Comparison of ENCODE assay signal across 12 cellular contexts in the genomic region with DNA sequence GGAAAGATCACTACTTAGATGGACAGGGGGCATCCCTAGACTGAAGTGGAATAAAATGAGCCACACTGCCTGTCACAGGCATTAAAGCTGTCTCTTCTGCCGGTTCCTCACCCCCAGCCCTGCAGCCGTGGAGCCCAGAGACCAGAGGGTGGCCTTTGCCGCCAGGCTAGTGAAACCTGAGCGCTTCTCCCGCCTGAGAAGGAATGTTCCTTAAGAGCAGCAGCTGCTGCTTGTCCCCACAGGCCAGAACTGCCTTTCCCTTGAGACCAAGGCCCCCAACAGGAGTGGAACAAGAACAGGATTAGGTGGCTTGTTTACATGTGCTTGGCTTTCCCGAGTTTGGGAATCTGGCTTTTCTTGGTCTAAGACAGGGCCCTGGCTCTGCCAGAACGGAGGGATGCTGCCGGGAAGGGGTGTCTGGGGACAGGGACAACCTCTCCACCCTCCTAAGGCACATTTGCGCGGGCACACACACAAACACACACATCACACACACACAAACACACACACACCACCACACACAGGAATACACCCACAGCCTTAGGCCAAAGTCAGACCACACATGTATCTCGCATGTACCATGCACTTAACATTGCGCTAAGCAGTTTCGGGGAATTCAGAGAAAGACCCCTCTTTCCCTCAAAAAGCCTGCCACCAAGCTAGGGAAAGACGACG.
A peak's percentile ranks its signal among the peaks of the same experiment; 100 is the strongest.
DNase-seq lines count a peak whose midpoint lies in the region; FAIRE-seq and TF ChIP-seq lines count a peak whose summit lies in the region.
"Had no signal": no experiment of that assay in that cellular context is flagged by ENCODE, and none has a peak within 500 bp of the region (broad histone marks: within the 10 kb centered on the region; RNA-seq: fewer than 3 reads in every experiment).

No MANE protein-coding gene starts in this region.

- H3K27me3 ChIP-seq in MM.1S (replicated peaks; ENCODE audit: insufficient read depth, low read length), result peaks cover 34% of the 10 kb centered on the region
- H3K27me3 ChIP-seq in ectodermal cell (ENCODE audit: control insufficient read depth, insufficient read depth, low read length, poor library complexity, severe bottlenecking), result no peaks in the 10 kb centered on the region
- H3K27me3 ChIP-seq in neuronal stem cell (ENCODE audit: control insufficient read depth in 3 of 3, insufficient read depth in 3 of 3, low read depth in 1 of 3, low read length in 3 of 3), result no peaks in the 10 kb centered on the region
- H3K27me3 ChIP-seq in small intestine (ENCODE audit: control insufficient read depth in 2 of 2, insufficient read depth in 2 of 2, low read length in 2 of 2), result peaks cover 0 to 9% of the 10 kb centered on the region in 2 donors
- H3K27me3 ChIP-seq: Peyer's patch, tibial nerve had no signal

- H3K23ac ChIP-seq in neuronal stem cell (ENCODE audit: low read depth, low read length, poor library complexity), result no peak overlapping the region

- H3K14ac ChIP-seq in neuronal stem cell (ENCODE audit: low read length), result peak overlapping the region; percentile 21

- H2BK5ac ChIP-seq in neuronal stem cell (ENCODE audit: low read length), result no peak overlapping the region

- H4K20me1 ChIP-seq in MM.1S (ENCODE audit: insufficient read depth, low read length), result no peaks in the 10 kb centered on the region

- H3K4me3 ChIP-seq in MM.1S (ENCODE audit: low read length) (no peak overlapping the region), ectodermal cell (ENCODE audit: insufficient read depth, low read depth, low read length) (no peak overlapping the region), neuronal stem cell (ENCODE audit: low read length in 2 of 2) (peak overlapping the region in 1 of 2 donors; percentile 16), small intestine (ENCODE audit: low read depth in 1 of 2, low read length in 2 of 2) (no peak overlapping the region)
- H3K4me3 ChIP-seq: Peyer's patch, tibial nerve had no signal

- DNase-seq in D341Med (ENCODE audit: low spot score), result peak; percentile 72
- DNase-seq in MM.1S, result no peak
- peak; percentile 60 for DNase-seq in neuronal stem cell (ENCODE audit: low spot score)
- no peak for DNase-seq in small intestine
- no peak for DNase-seq in GM19238 (ENCODE audit: insufficient read length, low spot score)
- no peak for DNase-seq in caudate nucleus (lab: John Stamatoyannopoulos, UW)
- no peak for DNase-seq in activated CD4-positive, alpha-beta T cell treated with anti-CD3 and anti-CD28 coated beads for 48 hours
- DNase-seq: NCI-H146 had no signal

- H3K9ac ChIP-seq in MM.1S (ENCODE audit: low read length) (no peak overlapping the region), neuronal stem cell (ENCODE audit: low read depth, low read length, poor library complexity) (peak overlapping the region; percentile 78)

- H3K9me3 ChIP-seq in MM.1S (replicated peaks; ENCODE audit: insufficient read depth, low read length) (no peaks in the 10 kb centered on the region), ectodermal cell (ENCODE audit: control insufficient read depth, low read length) (no peaks in the 10 kb centered on the region), neuronal stem cell (replicated peaks in 1 of 2; ENCODE audit: control insufficient read depth in 2 of 2, insufficient read depth in 1 of 2, low read depth in 1 of 2, low read length in 2 of 2) (no peaks in the 10 kb centered on the region), small intestine (ENCODE audit: control insufficient read depth, low read depth) (no peaks in the 10 kb centered on the region)
- H3K9me3 ChIP-seq: Peyer's patch, tibial nerve had no signal

- H3K36me3 ChIP-seq in MM.1S (replicated peaks; ENCODE audit: insufficient read depth, low read length), result no peaks in the 10 kb centered on the region
- H3K36me3 ChIP-seq in ectodermal cell (ENCODE audit: control insufficient read depth, insufficient read depth, low read length), result peaks cover 6% of the 10 kb centered on the region
- peaks cover 3 to 74% of the 10 kb centered on the region in 2 donors for H3K36me3 ChIP-seq in neuronal stem cell (replicated peaks in 1 of 2; ENCODE audit: control insufficient read depth in 2 of 2, insufficient read depth in 2 of 2, low read length in 2 of 2)
- H3K36me3 ChIP-seq in small intestine (ENCODE audit: control insufficient read depth in 2 of 2, insufficient read depth in 2 of 2, low read length in 2 of 2), result no peaks in the 10 kb centered on the region
- H3K36me3 ChIP-seq: Peyer's patch had no signal

- H3K4ac ChIP-seq in neuronal stem cell (ENCODE audit: low read length), result no peak overlapping the region

- 41 to 44% methylated on average over 15 of the region's 15 CpGs for WGBS in ectodermal cell, 2 experiments
- WGBS in neuronal stem cell (ENCODE audit: extremely low coverage in 2 of 2, insufficient read length in 2 of 2, insufficient replicate concordance in 1 of 2), 2 donors, result no CpG with 5 or more reads among the region's 15 CpGs
- 58 to 66% (median 58%) methylated on average over 15 of the region's 15 CpGs for whole genome bisulfite sequencing in small intestine, 3 donors

- no peaks in the 10 kb centered on the region for H3K79me2 ChIP-seq in MM.1S (ENCODE audit: low read length)

- FAIRE-seq in small intestine (lab: Jason Lieb, UNC), result no peak

- no peak overlapping the region for H4K91ac ChIP-seq in neuronal stem cell (ENCODE audit: low read depth, low read length, poor library complexity)

- H2BK120ac ChIP-seq in neuronal stem cell (ENCODE audit: low read depth, low read length), result no peak overlapping the region

- H3F3A ChIP-seq in MM.1S (ENCODE audit: insufficient read depth, low read length), result no peaks in the 10 kb centered on the region

- H3K9me2 ChIP-seq in MM.1S (replicated peaks; ENCODE audit: insufficient read depth, low read length), result no peaks in the 10 kb centered on the region

- no peak for TF ChIP-seq CTCF in MM.1S (IDR thresholded peaks at IDR 0.05; ENCODE audit: low read length)

- H3K4me2 ChIP-seq in MM.1S (ENCODE audit: low read depth, low read length) (peak overlapping the region; percentile 60; the same call in 1 of the 2 replicates), neuronal stem cell (ENCODE audit: insufficient read depth, low read length, poor library complexity, severe bottlenecking) (no peak overlapping the region)

- no peak overlapping the region for H2BK15ac ChIP-seq in neuronal stem cell (ENCODE audit: low read length)

- peak overlapping the region; percentile 58 for H3K18ac ChIP-seq in neuronal stem cell (ENCODE audit: low read length)

- H3K4me1 ChIP-seq in MM.1S (ENCODE audit: low read length), result no peaks in the 10 kb centered on the region
- H3K4me1 ChIP-seq in ectodermal cell (ENCODE audit: control insufficient read depth, insufficient read depth, low read length), result peaks cover 56% of the 10 kb centered on the region
- peaks cover 4 to 33% of the 10 kb centered on the region in 2 donors for H3K4me1 ChIP-seq in neuronal stem cell (ENCODE audit: control insufficient read depth in 2 of 2, insufficient read depth in 1 of 2, low read depth in 1 of 2, low read length in 2 of 2)
- no peaks in the 10 kb centered on the region for H3K4me1 ChIP-seq in small intestine (ENCODE audit: control insufficient read depth in 2 of 2, insufficient read depth in 1 of 2, low read depth in 1 of 2, low read length in 1 of 2)
- H3K4me1 ChIP-seq: Peyer's patch had no signal

- H2AFZ ChIP-seq in MM.1S (ENCODE audit: low read length), result 0 out of 2 replicates have a peak overlapping the region, but pooled peaks have one; percentile 24
- H2AFZ ChIP-seq in neuronal stem cell (ENCODE audit: low read length), result no peak overlapping the region

- H3K79me1 ChIP-seq in neuronal stem cell (ENCODE audit: low read depth, low read length), result no peaks in the 10 kb centered on the region

- H3K27ac ChIP-seq in MM.1S (ENCODE audit: low read length) (no peak overlapping the region), ectodermal cell (ENCODE audit: insufficient read depth, low read depth, low read length, poor library complexity, severe bottlenecking) (peak overlapping the region; percentile 87), neuronal stem cell (replicated peaks; ENCODE audit: low read length) (peak overlapping the region; percentile 65), small intestine (ENCODE audit: low read depth in 1 of 2, low read length in 1 of 2) (no peak overlapping the region), caudate nucleus (ENCODE audit: low read depth, low read length) (no peak overlapping the region)
- H3K27ac ChIP-seq: HL-60, Peyer's patch had no signal

- no peak overlapping the region for H4K8ac ChIP-seq in neuronal stem cell (ENCODE audit: low read depth, low read length)

- H2AK5ac ChIP-seq in neuronal stem cell (ENCODE audit: low read depth, low read length), result peak overlapping the region; percentile 16

- no peak overlapping the region for H2BK12ac ChIP-seq in neuronal stem cell (ENCODE audit: low read length)

Comparison
In these comparisons a context has a peak if more than half of its experiments do, and no peak if none do; other contexts are left out.
1. DNase-seq: peak in D341Med (single experiment) and neuronal stem cell (single experiment); none in MM.1S (single experiment), small intestine (single experiment), GM19238 (single experiment), caudate nucleus (0 of 61) and activated CD4-positive, alpha-beta T cell treated with anti-CD3 and anti-CD28 coated beads for 48 hours (single experiment).
2. H3K27ac ChIP-seq: peak in ectodermal cell (single experiment) and neuronal stem cell (single experiment); none in MM.1S (single experiment), small intestine (0 of 2) and caudate nucleus (single experiment).